In the genomic region with DNA sequence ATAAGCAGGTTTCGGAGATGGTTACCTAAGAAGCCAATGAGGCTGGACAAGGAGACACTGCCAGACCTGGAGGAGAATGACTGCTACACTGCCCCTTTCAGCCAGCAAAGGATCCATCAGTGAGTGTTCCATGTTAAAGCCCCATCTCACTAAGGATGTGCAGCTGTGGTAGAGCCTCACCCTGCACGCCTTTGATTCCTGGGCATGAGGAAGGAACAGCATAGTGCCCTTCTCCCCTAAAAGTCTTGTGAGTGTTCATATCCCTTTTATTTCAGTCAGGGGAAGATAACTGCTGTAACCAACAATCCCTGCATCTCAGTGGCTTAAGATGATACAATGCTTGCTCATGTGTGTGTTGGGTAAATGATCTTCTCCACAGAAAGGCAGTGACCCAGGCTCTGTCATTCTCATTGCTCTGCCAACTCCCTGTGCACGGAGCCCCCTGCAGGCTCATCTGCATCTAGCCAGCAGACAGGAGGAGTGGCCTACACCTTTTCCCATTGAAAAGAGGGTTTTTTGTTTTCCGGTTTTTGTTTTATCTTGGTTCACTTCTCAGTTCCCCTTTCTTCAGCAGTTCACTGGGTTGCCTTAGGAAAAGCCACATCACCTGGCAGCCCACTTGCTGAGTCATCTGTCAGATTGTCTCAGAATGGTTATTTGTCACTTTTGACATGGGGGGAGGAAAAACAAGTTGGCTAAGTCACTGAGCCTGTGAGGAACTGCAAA, we compare ENCODE assay signal across 8 cellular contexts.
DNase-seq lines count a peak whose midpoint lies in the region; ATAC-seq and TF ChIP-seq lines count a peak whose summit lies in the region.

No MANE protein-coding gene starts in this region.

- no peaks in the 10 kb centered on the region for H3K36me3 ChIP-seq in suprapubic skin

- no peak overlapping the region for H3K4me3 ChIP-seq in suprapubic skin

- no peaks in the 10 kb centered on the region for H3K36me3 Mint-ChIP-seq in activated naive CD4-positive, alpha-beta T cell treated with anti-CD3 and anti-CD28 coated beads for 36 hours (ENCODE audit: low read depth)
- no peaks in the 10 kb centered on the region for H3K36me3 Mint-ChIP-seq in activated naive CD4-positive, alpha-beta T cell treated with anti-CD3 and anti-CD28 coated beads, Interleukin-2, amount 10 ng/mL, durations not matched to agents 7 days and 5 days

- CTCF ChIA-PET in activated naive CD4-positive, alpha-beta T cell treated with anti-CD3 and anti-CD28 coated beads for 36 hours (lab: Charles Lee), result no interaction called here
- CTCF ChIA-PET in activated naive CD4-positive, alpha-beta T cell treated with anti-CD3 and anti-CD28 coated beads, Interleukin-2, amount 10 ng/mL, durations not matched to agents 7 days and 5 days (lab: Charles Lee), result no interaction called here

- H3K27ac ChIP-seq in suprapubic skin, result no peak overlapping the region

- no peaks in the 10 kb centered on the region for H3K4me1 ChIP-seq in suprapubic skin

- DNase-seq in activated naive CD4-positive, alpha-beta T cell treated with anti-CD3 and anti-CD28 coated beads for 36 hours, result peak; percentile 4
- no peak for DNase-seq in activated naive CD4-positive, alpha-beta T cell treated with anti-CD3 and anti-CD28 coated beads, Interleukin-2, amount 10 ng/mL, durations not matched to agents 7 days and 5 days
- DNase-seq in HS-5 (ENCODE audit: low read depth) (peak; percentile 14), T1000 (lab: John Stamatoyannopoulos, UW) (peak; percentile 10), iPS-NIHi11 (ENCODE audit: low spot score) (peak; percentile 71), suprapubic skin (ENCODE audit: low spot score in 2 of 2) (no peak)
- no peak for DNase-seq in stimulated activated naive CD8-positive, alpha-beta T cell treated with anti-CD3 and anti-CD28 coated beads, Interleukin-15, amount 100 ng/mL, for 72 hours

- no peak overlapping the region for H3K4me3 Mint-ChIP-seq in activated naive CD4-positive, alpha-beta T cell treated with anti-CD3 and anti-CD28 coated beads for 36 hours
- H3K4me3 Mint-ChIP-seq in activated naive CD4-positive, alpha-beta T cell treated with anti-CD3 and anti-CD28 coated beads, Interleukin-2, amount 10 ng/mL, durations not matched to agents 7 days and 5 days, result no peak overlapping the region
- no peak overlapping the region for H3K4me3 Mint-ChIP-seq in stimulated activated naive CD8-positive, alpha-beta T cell treated with anti-CD3 and anti-CD28 coated beads, Interleukin-15, amount 100 ng/mL, for 72 hours

- H3K9me3 ChIP-seq in suprapubic skin, result no peaks in the 10 kb centered on the region

- intact Hi-C loops in activated naive CD4-positive, alpha-beta T cell treated with anti-CD3 and anti-CD28 coated beads for 36 hours (cut with micrococcal nuclease), result loop anchor here (10.0 kb wide), 1 partner anchor 247 kb away; no protein-coding TSS in a partner anchor

- whole genome bisulfite sequencing in suprapubic skin, result 27% methylated on average over 4 of the region's 4 CpGs

- TF ChIP-seq CTCF in suprapubic skin (IDR thresholded peaks at IDR 0.05), result no peak

- no peaks in the 10 kb centered on the region for H3K9me3 Mint-ChIP-seq in activated naive CD4-positive, alpha-beta T cell treated with anti-CD3 and anti-CD28 coated beads for 36 hours
- peaks cover 1% of the 10 kb centered on the region for H3K9me3 Mint-ChIP-seq in activated naive CD4-positive, alpha-beta T cell treated with anti-CD3 and anti-CD28 coated beads, Interleukin-2, amount 10 ng/mL, durations not matched to agents 7 days and 5 days
- H3K9me3 Mint-ChIP-seq in stimulated activated naive CD8-positive, alpha-beta T cell treated with anti-CD3 and anti-CD28 coated beads, Interleukin-15, amount 100 ng/mL, for 72 hours, result peaks cover 0 to 10% of the 10 kb centered on the region in 2 donors

- peaks cover 4% of the 10 kb centered on the region for H3K27me3 Mint-ChIP-seq in activated naive CD4-positive, alpha-beta T cell treated with anti-CD3 and anti-CD28 coated beads for 36 hours (ENCODE audit: low read depth)
- H3K27me3 Mint-ChIP-seq in activated naive CD4-positive, alpha-beta T cell treated with anti-CD3 and anti-CD28 coated beads, Interleukin-2, amount 10 ng/mL, durations not matched to agents 7 days and 5 days, result no peaks in the 10 kb centered on the region
- no peaks in the 10 kb centered on the region for H3K27me3 Mint-ChIP-seq in stimulated activated naive CD8-positive, alpha-beta T cell treated with anti-CD3 and anti-CD28 coated beads, Interleukin-15, amount 100 ng/mL, for 72 hours

- ATAC-seq in GM21737 (IDR thresholded peaks at IDR 0.05; ENCODE audit: unreplicated experiment), result peak; percentile 97
- ATAC-seq in stimulated activated naive CD8-positive, alpha-beta T cell treated with anti-CD3 and anti-CD28 coated beads, Interleukin-15, amount 100 ng/mL, for 72 hours, result no peak

- TF ChIP-seq EP300 in suprapubic skin (IDR thresholded peaks at IDR 0.05), result no peak

- H3K4me1 Mint-ChIP-seq in activated naive CD4-positive, alpha-beta T cell treated with anti-CD3 and anti-CD28 coated beads for 36 hours (ENCODE audit: low read depth), result no peaks in the 10 kb centered on the region
- peaks cover 3% of the 10 kb centered on the region for H3K4me1 Mint-ChIP-seq in activated naive CD4-positive, alpha-beta T cell treated with anti-CD3 and anti-CD28 coated beads, Interleukin-2, amount 10 ng/mL, durations not matched to agents 7 days and 5 days
- no peaks in the 10 kb centered on the region for H3K4me1 Mint-ChIP-seq in stimulated activated naive CD8-positive, alpha-beta T cell treated with anti-CD3 and anti-CD28 coated beads, Interleukin-15, amount 100 ng/mL, for 72 hours

- no peak for TF ChIP-seq POLR2A in suprapubic skin (IDR thresholded peaks at IDR 0.05)

- H3K27me3 ChIP-seq in suprapubic skin, result no peaks in the 10 kb centered on the region

- H3K27ac Mint-ChIP-seq in activated naive CD4-positive, alpha-beta T cell treated with anti-CD3 and anti-CD28 coated beads for 36 hours, result no peak overlapping the region
- no peak overlapping the region for H3K27ac Mint-ChIP-seq in activated naive CD4-positive, alpha-beta T cell treated with anti-CD3 and anti-CD28 coated beads, Interleukin-2, amount 10 ng/mL, durations not matched to agents 7 days and 5 days
- no peak overlapping the region for H3K27ac Mint-ChIP-seq in stimulated activated naive CD8-positive, alpha-beta T cell treated with anti-CD3 and anti-CD28 coated beads, Interleukin-15, amount 100 ng/mL, for 72 hours

Comparison
In these comparisons a context has a peak if more than half of its experiments do, and no peak if none do; other contexts are left out.
1. DNase-seq: peak in activated naive CD4-positive, alpha-beta T cell treated with anti-CD3 and anti-CD28 coated beads for 36 hours (single experiment), HS-5 (single experiment), T1000 (single experiment) and iPS-NIHi11 (single experiment); none in activated naive CD4-positive, alpha-beta T cell treated with anti-CD3 and anti-CD28 coated beads, Interleukin-2, amount 10 ng/mL, durations not matched to agents 7 days and 5 days (single experiment), suprapubic skin (0 of 2) and stimulated activated naive CD8-positive, alpha-beta T cell treated with anti-CD3 and anti-CD28 coated beads, Interleukin-15, amount 100 ng/mL, for 72 hours (0 of 2).